ENCODE assay signal across 12 cellular contexts in genomic region chr5:74288448-74289109, GRCh38.
DNase-seq lines count a peak whose midpoint lies in the region; ATAC-seq, FAIRE-seq and TF ChIP-seq lines count a peak whose summit lies in the region.
"Had no signal": no experiment of that assay in that cellular context is flagged by ENCODE, and none has a peak within 500 bp of the region (broad histone marks: within the 10 kb centered on the region; RNA-seq: fewer than 3 reads in every experiment).

No MANE protein-coding gene starts in this region.

- H3K36me3 ChIP-seq in Peyer's patch (no peaks in the 10 kb centered on the region), lower lobe of right lung (no peaks in the 10 kb centered on the region), small intestine (ENCODE audit: control insufficient read depth in 2 of 2, insufficient read depth in 2 of 2, low read length in 2 of 2) (no peaks in the 10 kb centered on the region)
- H3K36me3 ChIP-seq: SJSA1 had no signal

- ATAC-seq in lower lobe of right lung (peak; percentile 56 to 66), GM21786 (IDR thresholded peaks at IDR 0.05; ENCODE audit: unreplicated experiment) (no peak)
- ATAC-seq in stimulated activated memory B cell treated with anti-CD40 and anti-IgM and Interleukin-4, amounts not matched to agents 10 μg/mL and 1 μg/mL and 100 μg/mL, for 72 hours = no peak
- ATAC-seq: esophagus mucosa had no signal

- intact Hi-C loops in lower lobe of right lung (cut with DNase I) = no loop called here

- H3K27me3 Mint-ChIP-seq in stimulated activated memory B cell treated with anti-CD40 and anti-IgM and Interleukin-4, amounts not matched to agents 10 μg/mL and 1 μg/mL and 100 μg/mL, for 72 hours = peaks cover 19% of the 10 kb centered on the region

- WGBS in small intestine, 3 donors = 50 to 62% (median 56%) methylated on average over 3 of the region's 3 CpGs

- H3K9me3 ChIP-seq in Peyer's patch (no peaks in the 10 kb centered on the region), lower lobe of right lung (no peaks in the 10 kb centered on the region), small intestine (ENCODE audit: control insufficient read depth, low read depth) (no peaks in the 10 kb centered on the region)
- H3K9me3 ChIP-seq: SJSA1 had no signal

- TF ChIP-seq POLR2A in Peyer's patch (IDR thresholded peaks at IDR 0.05) = no peak

- peak overlapping the region; percentile 0 to 70 (median 55) for H3K27ac ChIP-seq in Peyer's patch
- H3K27ac ChIP-seq in lower lobe of right lung = peak overlapping the region; percentile 59
- H3K27ac ChIP-seq in small intestine (ENCODE audit: low read depth in 1 of 2, low read length in 1 of 2) = no peak overlapping the region
- H3K27ac ChIP-seq: SJSA1 had no signal

- no peak overlapping the region for H3K4me3 Mint-ChIP-seq in stimulated activated memory B cell treated with anti-CD40 and anti-IgM and Interleukin-4, amounts not matched to agents 10 μg/mL and 1 μg/mL and 100 μg/mL, for 72 hours

- H3K27me3 ChIP-seq in Peyer's patch = no peaks in the 10 kb centered on the region
- no peaks in the 10 kb centered on the region for H3K27me3 ChIP-seq in lower lobe of right lung (ENCODE audit: low read depth)
- no peaks in the 10 kb centered on the region for H3K27me3 ChIP-seq in small intestine (ENCODE audit: control insufficient read depth in 2 of 2, insufficient read depth in 2 of 2, low read length in 2 of 2)
- H3K27me3 ChIP-seq: SJSA1 had no signal

- H3K4me3 ChIP-seq in Peyer's patch = no peak overlapping the region
- H3K4me3 ChIP-seq in lower lobe of right lung = no peak overlapping the region
- H3K4me3 ChIP-seq in small intestine (ENCODE audit: low read depth in 1 of 2, low read length in 2 of 2) = no peak overlapping the region
- H3K4me3 ChIP-seq: SJSA1 had no signal

- no peaks in the 10 kb centered on the region for H3K9me3 Mint-ChIP-seq in stimulated activated memory B cell treated with anti-CD40 and anti-IgM and Interleukin-4, amounts not matched to agents 10 μg/mL and 1 μg/mL and 100 μg/mL, for 72 hours

- no peak overlapping the region for H3K27ac Mint-ChIP-seq in stimulated activated memory B cell treated with anti-CD40 and anti-IgM and Interleukin-4, amounts not matched to agents 10 μg/mL and 1 μg/mL and 100 μg/mL, for 72 hours

- no peaks in the 10 kb centered on the region for H3K4me1 ChIP-seq in Peyer's patch
- peaks cover 9% of the 10 kb centered on the region for H3K4me1 ChIP-seq in lower lobe of right lung
- H3K4me1 ChIP-seq in small intestine (ENCODE audit: control insufficient read depth in 2 of 2, insufficient read depth in 1 of 2, low read depth in 1 of 2, low read length in 1 of 2) = peaks cover 0 to 3% of the 10 kb centered on the region in 2 donors
- H3K4me1 ChIP-seq: SJSA1 had no signal

- H3K4me1 Mint-ChIP-seq in stimulated activated memory B cell treated with anti-CD40 and anti-IgM and Interleukin-4, amounts not matched to agents 10 μg/mL and 1 μg/mL and 100 μg/mL, for 72 hours = no peaks in the 10 kb centered on the region

- DNase-seq in Peyer's patch = no peak
- DNase-seq in lower lobe of right lung = no peak
- peak; percentile 6 for DNase-seq in small intestine
- no peak for DNase-seq in activated T-cell treated with anti-CD3 and anti-CD28 coated beads, Interleukin-2, amount 50 U/mL, for 1 hour
- DNase-seq in islet precursor cell = no peak
- DNase-seq: NCI-H187 treated with DMSO at 0.1 percent for 48 hours; stimulated activated CD4-positive, alpha-beta T cell treated with anti-CD3 and anti-CD28 coated beads, Interleukin-12 subunit alpha, Interleukin-12 subunit beta, amount 100 ng/mL, for 4 hours had no signal

- H3K36me3 Mint-ChIP-seq in stimulated activated memory B cell treated with anti-CD40 and anti-IgM and Interleukin-4, amounts not matched to agents 10 μg/mL and 1 μg/mL and 100 μg/mL, for 72 hours = no peaks in the 10 kb centered on the region

- FAIRE-seq in endometrium (lab: Jason Lieb, UNC) = peak; percentile 61
- FAIRE-seq in small intestine (lab: Jason Lieb, UNC) = no peak

- TF ChIP-seq CTCF in Peyer's patch (IDR thresholded peaks at IDR 0.05) = no peak
- TF ChIP-seq CTCF in lower lobe of right lung (IDR thresholded peaks at IDR 0.05) = no peak

Comparison
In these comparisons a context has a peak if more than half of its experiments do, and no peak if none do; other contexts are left out.
1. H3K27ac ChIP-seq: peak in Peyer's patch (4 of 4) and lower lobe of right lung (single experiment); none in small intestine (0 of 2).
2. ATAC-seq: peak in lower lobe of right lung (2 of 2); none in stimulated activated memory B cell treated with anti-CD40 and anti-IgM and Interleukin-4, amounts not matched to agents 10 μg/mL and 1 μg/mL and 100 μg/mL, for 72 hours (single experiment) and GM21786 (single experiment).